In the genomic region with DNA sequence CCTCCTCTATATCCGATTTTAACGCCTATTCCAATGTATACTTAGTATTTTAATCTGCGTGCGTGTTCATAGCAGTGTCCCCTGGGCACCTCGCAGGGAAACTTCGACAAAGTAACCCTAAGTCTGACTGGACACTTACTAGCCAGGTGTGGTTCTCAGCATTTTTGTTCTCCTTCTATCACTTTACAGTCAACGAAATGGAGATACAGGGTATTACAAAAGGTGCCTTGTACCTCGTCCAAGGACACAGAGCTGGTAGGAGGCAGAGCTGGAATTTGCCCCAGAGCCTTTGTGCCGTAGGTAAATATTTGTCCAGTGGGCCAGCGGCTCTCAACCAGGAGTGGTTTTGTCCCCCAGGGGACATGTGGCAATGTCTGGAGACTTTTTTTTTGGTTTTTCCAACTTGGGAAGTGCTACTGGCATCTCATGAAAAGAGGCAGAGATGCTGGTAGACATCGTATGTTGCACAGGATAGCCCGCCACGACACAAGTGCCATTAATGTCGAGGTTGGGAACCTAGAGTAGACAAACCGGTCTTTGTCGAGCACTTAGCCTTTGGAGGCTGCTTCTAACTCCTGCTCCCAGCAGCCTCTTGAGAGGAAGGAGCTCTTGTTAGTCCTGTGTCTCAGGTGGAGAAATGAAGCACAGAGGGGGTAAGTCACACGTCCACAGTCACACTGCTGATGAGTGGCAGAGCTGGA, we compare ENCODE assay signal across 9 cellular contexts. TPM values are rescaled to one million over a fixed set of nuclear protein-coding genes. Genes with fewer than 3 reads are reported as not detected.
A peak's percentile ranks its signal among the peaks of the same experiment; 100 is the strongest.
DNase-seq lines count a peak whose midpoint lies in the region; ATAC-seq and TF ChIP-seq lines count a peak whose summit lies in the region.
"Had no signal": no experiment of that assay in that cellular context is flagged by ENCODE, and none has a peak within 500 bp of the region (broad histone marks: within the 10 kb centered on the region; RNA-seq: fewer than 3 reads in every experiment).

No MANE protein-coding gene starts in this region.

- no peak for TF ChIP-seq CTCF in nephron progenitor cell (IDR thresholded peaks at IDR 0.05)

- H3K27me3 Mint-ChIP-seq in dendritic cell treated with granulocyte-macrophage colony-stimulating factor and Interleukin-4, amounts not matched to agents 40 ng/mL and 50 ng/mL, for 4 days = no peaks in the 10 kb centered on the region
- H3K27me3 Mint-ChIP-seq in nephron progenitor cell (ENCODE audit: low read depth, poor library complexity) = peaks cover 6% of the 10 kb centered on the region

- intact Hi-C loops in dendritic cell treated with granulocyte-macrophage colony-stimulating factor and Interleukin-4, amounts not matched to agents 40 ng/mL and 50 ng/mL, for 4 days (cut with micrococcal nuclease) = no loop called here
- intact Hi-C loops in sciatic nerve (cut with DNase I) = no loop called here

- no peak for ATAC-seq in HG03039 (IDR thresholded peaks at IDR 0.05; ENCODE audit: unreplicated experiment)
- no peak for ATAC-seq in sciatic nerve

- H3K9me3 Mint-ChIP-seq in dendritic cell treated with granulocyte-macrophage colony-stimulating factor and Interleukin-4, amounts not matched to agents 40 ng/mL and 50 ng/mL, for 4 days = no peaks in the 10 kb centered on the region
- no peaks in the 10 kb centered on the region for H3K9me3 Mint-ChIP-seq in nephron progenitor cell

- H3K4me1 Mint-ChIP-seq in dendritic cell treated with granulocyte-macrophage colony-stimulating factor and Interleukin-4, amounts not matched to agents 40 ng/mL and 50 ng/mL, for 4 days (ENCODE audit: low read depth) = peaks cover 49% of the 10 kb centered on the region
- H3K4me1 Mint-ChIP-seq in nephron progenitor cell = peaks cover 62% of the 10 kb centered on the region

- DNase-seq in COLO668 (lab: John Stamatoyannopoulos, UW; ENCODE audit: unreplicated experiment) (peak; percentile 52), NCI-H2029 (lab: John Stamatoyannopoulos, UW) (peak; percentile 70), nephron progenitor cell (no peak), sciatic nerve (ENCODE audit: low spot score) (no peak), OCI-M2 (lab: John Stamatoyannopoulos, UW; ENCODE audit: unreplicated experiment) (no peak)
- no peak for DNase-seq in activated CD8-positive, alpha-beta memory T cell treated with anti-CD3 and anti-CD28 coated beads for 24 hours

- H3K27ac Mint-ChIP-seq in dendritic cell treated with granulocyte-macrophage colony-stimulating factor and Interleukin-4, amounts not matched to agents 40 ng/mL and 50 ng/mL, for 4 days = no peak overlapping the region
- peak overlapping the region; percentile 45 for H3K27ac Mint-ChIP-seq in nephron progenitor cell

- H3K4me3 Mint-ChIP-seq in dendritic cell treated with granulocyte-macrophage colony-stimulating factor and Interleukin-4, amounts not matched to agents 40 ng/mL and 50 ng/mL, for 4 days = peak overlapping the region; percentile 73
- peak overlapping the region; percentile 85 for H3K4me3 Mint-ChIP-seq in nephron progenitor cell

- H3K36me3 Mint-ChIP-seq in dendritic cell treated with granulocyte-macrophage colony-stimulating factor and Interleukin-4, amounts not matched to agents 40 ng/mL and 50 ng/mL, for 4 days (ENCODE audit: low read depth) = peaks cover 20% of the 10 kb centered on the region
- peaks cover 3% of the 10 kb centered on the region for H3K36me3 Mint-ChIP-seq in nephron progenitor cell (ENCODE audit: low read depth)

RNA-seq across cellular contexts. Expression of a gene that starts 1.1 kb away (rescaled TPM):
- total RNA-seq in sciatic nerve = 32.5 TPM

RNA-seq across cellular contexts. Expression of a gene that starts 21.1 kb away (rescaled TPM):
- total RNA-seq in sciatic nerve = 24.6 TPM

RNA-seq across cellular contexts. Expression of a gene that starts 33.6 kb away (rescaled TPM):
- total RNA-seq in sciatic nerve = not detected
- total RNA-seq: pulmonary artery endothelial cell had no signal

RNA-seq across cellular contexts. Expression of a gene that starts 55.3 kb away (rescaled TPM):
- total RNA-seq in sciatic nerve = not detected
- total RNA-seq: pulmonary artery endothelial cell had no signal

RNA-seq across cellular contexts. Expression of a gene that starts 59.8 kb away (rescaled TPM):
- total RNA-seq in sciatic nerve = not detected
- total RNA-seq: pulmonary artery endothelial cell had no signal

Comparison
In these comparisons a context has a peak if more than half of its experiments do, and no peak if none do; other contexts are left out.
1. DNase-seq: peak in COLO668 (single experiment) and NCI-H2029 (single experiment); none in nephron progenitor cell (single experiment), sciatic nerve (single experiment), OCI-M2 (single experiment) and activated CD8-positive, alpha-beta memory T cell treated with anti-CD3 and anti-CD28 coated beads for 24 hours (single experiment).